10 cellular contexts compared by ENCODE assay signal in the genomic region with DNA sequence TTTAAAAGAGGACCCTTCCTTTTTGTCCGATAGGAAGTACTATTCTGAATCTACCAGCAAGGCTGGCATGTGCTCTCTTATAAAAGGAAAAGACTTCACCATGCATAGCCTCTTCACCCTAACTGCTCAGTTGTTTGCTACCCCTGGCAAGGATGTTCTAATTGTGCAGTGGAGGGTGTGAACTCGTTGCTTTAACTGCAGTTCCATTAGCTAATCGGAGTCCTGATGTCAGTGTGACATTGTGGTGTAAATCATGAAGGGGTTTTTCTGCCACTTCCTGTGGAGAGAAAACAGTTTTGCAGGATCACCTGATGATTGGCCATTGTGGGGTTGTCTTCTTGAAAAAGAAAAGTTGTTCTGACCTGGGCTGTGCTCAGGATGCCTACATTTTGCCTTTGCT.
DNase-seq lines count a peak whose midpoint lies in the region; ATAC-seq and TF ChIP-seq lines count a peak whose summit lies in the region.
"Had no signal": no experiment of that assay in that cellular context is flagged by ENCODE, and none has a peak within 500 bp of the region (broad histone marks: within the 10 kb centered on the region; RNA-seq: fewer than 3 reads in every experiment).

No MANE protein-coding gene starts in this region.

- H3K36me3 Mint-ChIP-seq in WTC11 (peaks cover 14% of the 10 kb centered on the region), endothelial cell (ENCODE audit: low read depth, unreplicated experiment) (no peaks in the 10 kb centered on the region)
- H3K36me3 Mint-ChIP-seq in natural killer cell treated with Interleukin-12 subunit alpha and Interleukin-12 subunit beta and Interleukin-15 and Interleukin-18, amount 100 ng/mL, for 72 hours, result no peaks in the 10 kb centered on the region

- no peak for TF ChIP-seq CTCF in HEK293 (tag by site-specific recombination; IDR thresholded peaks at IDR 0.05)
- no peak for TF ChIP-seq CTCF in WTC11 (IDR thresholded peaks at IDR 0.05)
- TF ChIP-seq CTCF in endothelial cell (IDR thresholded peaks at IDR 0.05; ENCODE audit: unreplicated experiment), result no peak

- no peak overlapping the region for H3K4me3 Mint-ChIP-seq in WTC11
- peak overlapping the region; percentile 64 for H3K4me3 Mint-ChIP-seq in natural killer cell treated with Interleukin-12 subunit alpha and Interleukin-12 subunit beta and Interleukin-15 and Interleukin-18, amount 100 ng/mL, for 72 hours
- no peak overlapping the region for H3K4me3 Mint-ChIP-seq in endothelial cell (ENCODE audit: unreplicated experiment)

- ATAC-seq in WTC11, result peak; percentile 86
- peak; percentile 93 to 94 for ATAC-seq in natural killer cell treated with Interleukin-12 subunit alpha and Interleukin-12 subunit beta and Interleukin-15 and Interleukin-18, amount 100 ng/mL, for 72 hours
- ATAC-seq in HG03108 (IDR thresholded peaks at IDR 0.05; ENCODE audit: unreplicated experiment), result no peak
- no peak for ATAC-seq in GM19395 (IDR thresholded peaks at IDR 0.05; ENCODE audit: unreplicated experiment)

- H3K4me1 ChIP-seq in HEK293 (ENCODE audit: control insufficient read depth, insufficient read depth, low read length), result no peaks in the 10 kb centered on the region; the same call in 1 of the 2 replicates

- H3K9me3 Mint-ChIP-seq in WTC11 (no peaks in the 10 kb centered on the region), endothelial cell (ENCODE audit: unreplicated experiment) (no peaks in the 10 kb centered on the region)
- H3K9me3 Mint-ChIP-seq in natural killer cell treated with Interleukin-12 subunit alpha and Interleukin-12 subunit beta and Interleukin-15 and Interleukin-18, amount 100 ng/mL, for 72 hours, result no peaks in the 10 kb centered on the region

- POLR2A ChIA-PET in HEK293 (lab: Yijun Ruan, JAX), result no interaction called here
- POLR2A ChIA-PET in WTC11 (lab: Charles Lee), result no interaction called here

- no peaks in the 10 kb centered on the region for H3K9me3 ChIP-seq in HEK293 (ENCODE audit: control insufficient read depth, insufficient read depth, low read depth, low read length)
- H3K9me3 ChIP-seq: ovary had no signal

- H3K27me3 Mint-ChIP-seq in WTC11 (ENCODE audit: low read depth), result no peaks in the 10 kb centered on the region
- H3K27me3 Mint-ChIP-seq in natural killer cell treated with Interleukin-12 subunit alpha and Interleukin-12 subunit beta and Interleukin-15 and Interleukin-18, amount 100 ng/mL, for 72 hours, result no peaks in the 10 kb centered on the region
- H3K27me3 Mint-ChIP-seq in endothelial cell (ENCODE audit: unreplicated experiment), result no peaks in the 10 kb centered on the region

- H3K27ac ChIP-seq in HEK293 (ENCODE audit: extremely low read depth, low read depth, low read length), result no peak overlapping the region
- H3K27ac ChIP-seq: dorsolateral prefrontal cortex, ovary had no signal

- H3K27ac Mint-ChIP-seq in WTC11 (peak overlapping the region; percentile 27), endothelial cell (ENCODE audit: unreplicated experiment) (no peak overlapping the region)
- peak overlapping the region; percentile 67 to 94 for H3K27ac Mint-ChIP-seq in natural killer cell treated with Interleukin-12 subunit alpha and Interleukin-12 subunit beta and Interleukin-15 and Interleukin-18, amount 100 ng/mL, for 72 hours

- no peaks in the 10 kb centered on the region for H3K36me3 ChIP-seq in HEK293 (ENCODE audit: control insufficient read depth in 2 of 2, insufficient read depth in 1 of 2, low read length in 2 of 2)
- H3K36me3 ChIP-seq: ovary had no signal

- DNase-seq in NOMO-1 treated with DMSO at 0.1 percent for 48 hours (lab: John Stamatoyannopoulos, UW; ENCODE audit: unreplicated experiment) (peak; percentile 20), NOMO-1 treated with dmso at 0.1 percent for 144 hours (lab: John Stamatoyannopoulos, UW; ENCODE audit: unreplicated experiment) (no peak), WTC11 (ENCODE audit: low spot score) (no peak), endothelial cell (ENCODE audit: low spot score) (no peak)
- DNase-seq in natural killer cell treated with Interleukin-12 subunit alpha and Interleukin-12 subunit beta and Interleukin-15 and Interleukin-18, amount 100 ng/mL, for 72 hours (ENCODE audit: low spot score), result peak; percentile 79
- DNase-seq: dorsolateral prefrontal cortex, ovary had no signal

- no peak overlapping the region for H3K4me3 ChIP-seq in HEK293 (ENCODE audit: low read depth, low read length)
- H3K4me3 ChIP-seq: dorsolateral prefrontal cortex, ovary had no signal

- CTCF ChIA-PET in HEK293 (lab: Yijun Ruan, JAX) (no interaction called here), WTC11 (lab: Charles Lee) (interaction anchor here (2.2 kb wide), 1 partner anchor 11 kb away, joined by 9 read pairs; no protein-coding TSS in a partner anchor)

- peaks cover 18% of the 10 kb centered on the region for H3K4me1 Mint-ChIP-seq in WTC11
- peaks cover 23 to 27% of the 10 kb centered on the region in 2 donors for H3K4me1 Mint-ChIP-seq in natural killer cell treated with Interleukin-12 subunit alpha and Interleukin-12 subunit beta and Interleukin-15 and Interleukin-18, amount 100 ng/mL, for 72 hours (ENCODE audit: low read depth in 2 of 2)
- peaks cover 5% of the 10 kb centered on the region for H3K4me1 Mint-ChIP-seq in endothelial cell (ENCODE audit: unreplicated experiment)

TF ChIP-seq in HEK293, 187 proteins besides CTCF, POLR2A, EP300 and RAD21 (continues in another document):
- TF ChIP-seq ZNF19 (tag by site-specific recombination; IDR thresholded peaks at IDR 0.05; ENCODE audit: low read depth), result no peak
- 0 out of 2 replicates have a peak, but pooled peaks have one; percentile 23 for TF ChIP-seq ZNF18 (tag by site-specific recombination; IDR thresholded peaks at IDR 0.05)
- TF ChIP-seq ZSCAN30 (tag by site-specific recombination; IDR thresholded peaks at IDR 0.05), result no peak
- no peak for TF ChIP-seq ZNF174 (tag by site-specific recombination; IDR thresholded peaks at IDR 0.05)
- no peak for TF ChIP-seq ZNF837 (tag by site-specific recombination; IDR thresholded peaks at IDR 0.05)
- TF ChIP-seq ZFP37 (tag by site-specific recombination; IDR thresholded peaks at IDR 0.05), result no peak
- 0 out of 2 replicates have a peak, but pooled peaks have one; percentile 31 for TF ChIP-seq FEZF1 (tag by site-specific recombination; IDR thresholded peaks at IDR 0.05)

TF ChIP-seq in WTC11, 78 proteins besides CTCF, POLR2A, EP300 and RAD21:
- TF ChIP-seq ELF4 (CRISPR knock-in tag; IDR thresholded peaks at IDR 0.05; ENCODE audit: low read depth), result no peak
- 0 out of 2 replicates have a peak, but pooled peaks have one; percentile 16 for TF ChIP-seq ETV6 (CRISPR knock-in tag; IDR thresholded peaks at IDR 0.05)
- TF ChIP-seq FOXP4 (CRISPR knock-in tag; IDR thresholded peaks at IDR 0.05), result peak; percentile 25; the same call in 1 of the 2 replicates

Comparison
In these comparisons a context has a peak if more than half of its experiments do, and no peak if none do; other contexts are left out.
1. DNase-seq: peak in NOMO-1 treated with DMSO at 0.1 percent for 48 hours (single experiment) and natural killer cell treated with Interleukin-12 subunit alpha and Interleukin-12 subunit beta and Interleukin-15 and Interleukin-18, amount 100 ng/mL, for 72 hours (single experiment); none in NOMO-1 treated with dmso at 0.1 percent for 144 hours (single experiment), WTC11 (single experiment) and endothelial cell (single experiment).
2. ATAC-seq: peak in WTC11 (single experiment) and natural killer cell treated with Interleukin-12 subunit alpha and Interleukin-12 subunit beta and Interleukin-15 and Interleukin-18, amount 100 ng/mL, for 72 hours (2 of 2); none in HG03108 (single experiment) and GM19395 (single experiment).